Comparison of ENCODE assay signal across 18 cellular contexts in genomic region chr1:168096296-168097165, GRCh38. TPM values are rescaled to one million over a fixed set of nuclear protein-coding genes. Genes with fewer than 3 reads are reported as not detected.
DNase-seq lines count a peak whose midpoint lies in the region; ATAC-seq and TF ChIP-seq lines count a peak whose summit lies in the region.
"Had no signal": no experiment of that assay in that cellular context is flagged by ENCODE, and none has a peak within 500 bp of the region (broad histone marks: within the 10 kb centered on the region; RNA-seq: fewer than 3 reads in every experiment).

No MANE protein-coding gene starts in this region.

- no peaks in the 10 kb centered on the region for H3K27me3 ChIP-seq in colonic mucosa
- no peaks in the 10 kb centered on the region for H3K27me3 ChIP-seq in vagina
- H3K27me3 ChIP-seq: BE2C had no signal

- no peaks in the 10 kb centered on the region for H3K36me3 ChIP-seq in colonic mucosa
- peaks cover 0 to 22% of the 10 kb centered on the region in 2 donors for H3K36me3 ChIP-seq in vagina
- H3K36me3 ChIP-seq: BE2C had no signal

- no peak overlapping the region for H3K27ac ChIP-seq in colonic mucosa
- H3K27ac ChIP-seq in vagina, result no peak overlapping the region
- H3K27ac ChIP-seq: HL-60 had no signal

- no peak for TF ChIP-seq POLR2A in vagina (IDR thresholded peaks at IDR 0.05)

- H3K4me1 ChIP-seq in colonic mucosa, result peaks cover 4% of the 10 kb centered on the region
- H3K4me1 ChIP-seq in vagina, result peaks cover 8% of the 10 kb centered on the region
- H3K4me1 ChIP-seq: BE2C, HAP-1 had no signal

- no peaks in the 10 kb centered on the region for H3K9me3 Mint-ChIP-seq in stimulated activated naive B cell treated with anti-CD40 and anti-IgM and Interleukin-4, amounts not matched to agents 10 μg/mL and 1 μg/mL and 100 μg/mL, for 72 hours
- H3K9me3 Mint-ChIP-seq: CD4-positive, CD25-positive, alpha-beta regulatory T cell; CD8-positive, alpha-beta memory T cell had no signal

- intact Hi-C loops in colonic mucosa (cut with DNase I) (no loop called here), vagina (cut with DNase I) (no loop called here)

- TF ChIP-seq CTCF in colonic mucosa (IDR thresholded peaks at IDR 0.05), result no peak
- no peak for TF ChIP-seq CTCF in vagina (IDR thresholded peaks at IDR 0.05)

- DNase-seq in colonic mucosa (peak; percentile 13), ecto neural progenitor cell (ENCODE audit: low spot score) (peak; percentile 21), medulla oblongata (ENCODE audit: extremely low spot score) (peak; percentile 44), vagina (ENCODE audit: extremely low spot score in 2 of 2) (peak; percentile 72 to 75)
- no peak for DNase-seq in stimulated activated CD4-positive, alpha-beta T cell treated with anti-CD3 and anti-CD28 coated beads, Interleukin-4, amount 100 ng/mL, for 1 hour
- no peak for DNase-seq in stimulated activated naive B cell treated with anti-CD40 and anti-IgM and Interleukin-4, amounts not matched to agents 10 μg/mL and 1 μg/mL and 100 μg/mL, for 72 hours
- DNase-seq: ACHN; BE2C; CD4-positive, CD25-positive, alpha-beta regulatory T cell; CD8-positive, alpha-beta memory T cell; COR-L47; DMS153; DMS79; GDM1; GOT3 had no signal

- H3K9ac ChIP-seq in colonic mucosa (ENCODE audit: low read depth in 2 of 2, low read length in 2 of 2), result no peak overlapping the region

- no peaks in the 10 kb centered on the region for H3K4me1 Mint-ChIP-seq in stimulated activated naive B cell treated with anti-CD40 and anti-IgM and Interleukin-4, amounts not matched to agents 10 μg/mL and 1 μg/mL and 100 μg/mL, for 72 hours
- H3K4me1 Mint-ChIP-seq: CD4-positive, CD25-positive, alpha-beta regulatory T cell; CD8-positive, alpha-beta memory T cell had no signal

- H3K4me3 ChIP-seq in colonic mucosa (no peak overlapping the region), vagina (no peak overlapping the region)
- H3K4me3 ChIP-seq: HAP-1 had no signal

- H3K4me3 Mint-ChIP-seq in stimulated activated naive B cell treated with anti-CD40 and anti-IgM and Interleukin-4, amounts not matched to agents 10 μg/mL and 1 μg/mL and 100 μg/mL, for 72 hours, result no peak overlapping the region
- H3K4me3 Mint-ChIP-seq: CD4-positive, CD25-positive, alpha-beta regulatory T cell; CD8-positive, alpha-beta memory T cell had no signal

- ATAC-seq in HG03439 (IDR thresholded peaks at IDR 0.05; ENCODE audit: unreplicated experiment), result no peak
- no peak for ATAC-seq in stimulated activated naive B cell treated with anti-CD40 and anti-IgM and Interleukin-4, amounts not matched to agents 10 μg/mL and 1 μg/mL and 100 μg/mL, for 72 hours (replicated peaks)

- H3K27ac Mint-ChIP-seq in stimulated activated naive B cell treated with anti-CD40 and anti-IgM and Interleukin-4, amounts not matched to agents 10 μg/mL and 1 μg/mL and 100 μg/mL, for 72 hours, result no peak overlapping the region
- H3K27ac Mint-ChIP-seq: CD4-positive, CD25-positive, alpha-beta regulatory T cell; CD8-positive, alpha-beta memory T cell had no signal

- peaks cover 0 to 4% of the 10 kb centered on the region in 2 donors for H3K27me3 Mint-ChIP-seq in stimulated activated naive B cell treated with anti-CD40 and anti-IgM and Interleukin-4, amounts not matched to agents 10 μg/mL and 1 μg/mL and 100 μg/mL, for 72 hours
- H3K27me3 Mint-ChIP-seq: CD4-positive, CD25-positive, alpha-beta regulatory T cell had no signal

- peaks cover 0 to 1% of the 10 kb centered on the region in 2 donors for H3K36me3 Mint-ChIP-seq in stimulated activated naive B cell treated with anti-CD40 and anti-IgM and Interleukin-4, amounts not matched to agents 10 μg/mL and 1 μg/mL and 100 μg/mL, for 72 hours
- H3K36me3 Mint-ChIP-seq: CD4-positive, CD25-positive, alpha-beta regulatory T cell; CD8-positive, alpha-beta memory T cell had no signal

- H3K9me3 ChIP-seq in colonic mucosa (no peaks in the 10 kb centered on the region), vagina (no peaks in the 10 kb centered on the region)
- H3K9me3 ChIP-seq: BE2C, HAP-1 had no signal

RNA-seq across cellular contexts. Expression of gene GPR161, which starts 40.2 kb away (rescaled TPM):
- total RNA-seq in colonic mucosa (1 to 10 TPM; 2.5 to 3.2 TPM), vagina (15.7 TPM)
- total RNA-seq: CD4-positive, CD25-positive, alpha-beta regulatory T cell had no signal

Comparison
In these comparisons a context has a peak if more than half of its experiments do, and no peak if none do; other contexts are left out.
1. DNase-seq: peak in colonic mucosa (single experiment), ecto neural progenitor cell (single experiment), medulla oblongata (single experiment) and vagina (2 of 2); none in stimulated activated CD4-positive, alpha-beta T cell treated with anti-CD3 and anti-CD28 coated beads, Interleukin-4, amount 100 ng/mL, for 1 hour (single experiment) and stimulated activated naive B cell treated with anti-CD40 and anti-IgM and Interleukin-4, amounts not matched to agents 10 μg/mL and 1 μg/mL and 100 μg/mL, for 72 hours (single experiment).